25 cellular contexts compared by ENCODE assay signal in genomic region chr9:95455714-95456113, GRCh38.
"Had no signal": no experiment of that assay in that cellular context is flagged by ENCODE, and none has a peak within 500 bp of the region (broad histone marks: within the 10 kb centered on the region; RNA-seq: fewer than 3 reads in every experiment).

No MANE protein-coding gene starts in this region.

- H3K27me3 ChIP-seq: right atrium auricular region, right lobe of liver, tibial nerve, upper lobe of left lung, vagina had no signal

- H3K4me1 ChIP-seq: left ventricle myocardium inferior, right atrium auricular region, right lobe of liver, upper lobe of left lung, vagina had no signal

- DNase-seq: hypothalamus; immature natural killer cell; left ventricle myocardium inferior; midbrain; mucosa of descending colon; naive thymus-derived CD4-positive, alpha-beta T cell; occipital lobe; right lobe of liver; stimulated activated CD4-positive, alpha-beta T cell treated with anti-CD3 and anti-CD28 coated beads, Interleukin-1b, Interleukin-23, amount 100 ng/mL, for 48 hours; stimulated activated CD4-positive, alpha-beta T cell treated with anti-CD3 and anti-CD28 coated beads, Interleukin-2, amount 100 ng/mL, for 48 hours; stimulated activated CD4-positive, alpha-beta T cell treated with anti-CD3 and anti-CD28 coated beads, Interleukin-4, amount 100 ng/mL, for 4 hours; stimulated activated CD8-positive, alpha-beta memory T cell treated with anti-CD3 and anti-CD28 coated beads, Interleukin-4, amount 100 ng/mL, for 48 hours; stimulated activated naive CD4-positive, alpha-beta T cell treated with Interleukin-2 at 50 U/mL for 16 hours; stimulated activated naive CD8-positive, alpha-beta T cell treated with anti-CD3 and anti-CD28 coated beads, Interleukin-15, amount 100 ng/mL, for 72 hours; substantia nigra; upper lobe of left lung had no signal

- FAIRE-seq: islet of Langerhans had no signal

- H3K9me3 ChIP-seq: left ventricle myocardium inferior, mucosa of descending colon, neutrophil, right atrium auricular region, right lobe of liver, tibial nerve, upper lobe of left lung, vagina had no signal

- ATAC-seq: mucosa of descending colon; naive thymus-derived CD4-positive, alpha-beta T cell; natural killer cell treated with Interleukin-12 subunit alpha and Interleukin-12 subunit beta and Interleukin-15 and Interleukin-18, amount 100 ng/mL, for 72 hours; right lobe of liver; stimulated activated memory B cell treated with anti-CD40 and anti-IgM and Interleukin-4, amounts not matched to agents 10 μg/mL and 1 μg/mL and 100 μg/mL, for 72 hours; stimulated activated naive CD8-positive, alpha-beta T cell treated with anti-CD3 and anti-CD28 coated beads, Interleukin-15, amount 100 ng/mL, for 72 hours had no signal

- H3K4me3 ChIP-seq: left ventricle myocardium inferior, lung, mucosa of descending colon, right atrium auricular region, right lobe of liver, smooth muscle cell, tibial nerve, upper lobe of left lung, vagina had no signal

- H3K27ac ChIP-seq: left ventricle myocardium inferior, neutrophil, right atrium auricular region, right lobe of liver, upper lobe of left lung, vagina had no signal

- H3K36me3 ChIP-seq: neutrophil had no signal

- H3K4me2 ChIP-seq: smooth muscle cell had no signal
